Comparison of ENCODE assay signal across 2 cellular contexts in genomic region chr4:185830263-185830994, GRCh38.
TF ChIP-seq lines count a peak whose summit lies in the region.

No MANE protein-coding gene starts in this region.

TF ChIP-seq in GM23338, 12 proteins besides CTCF, POLR2A, EP300 and RAD21:
- TF ChIP-seq ZNF462 (CRISPR knock-in tag; IDR thresholded peaks at IDR 0.05), result no peak
- no peak for TF ChIP-seq JUNB (IDR thresholded peaks at IDR 0.05; ENCODE audit: unreplicated experiment)
- TF ChIP-seq EZH2 (IDR thresholded peaks at IDR 0.05; ENCODE audit: low read depth, unreplicated experiment), result no peak
- TF ChIP-seq EZH2phosphoT487 (IDR thresholded peaks at IDR 0.05; ENCODE audit: unreplicated experiment), result no peak
- no peak for TF ChIP-seq ZNF331 (CRISPR knock-in tag; IDR thresholded peaks at IDR 0.05; ENCODE audit: low read depth)
- no peak for TF ChIP-seq ETS1 (IDR thresholded peaks at IDR 0.05)
- no peak for TF ChIP-seq REST (IDR thresholded peaks at IDR 0.05; ENCODE audit: unreplicated experiment)
- no peak for TF ChIP-seq NANOG (IDR thresholded peaks at IDR 0.05; ENCODE audit: borderline replicate concordance)
- no peak for TF ChIP-seq STAT1 (IDR thresholded peaks at IDR 0.05; ENCODE audit: unreplicated experiment)
- TF ChIP-seq CREB1 (CRISPR knock-in tag; IDR thresholded peaks at IDR 0.05; ENCODE audit: low read depth), result no peak
- TF ChIP-seq POLR2AphosphoS5 (IDR thresholded peaks at IDR 0.05; ENCODE audit: low read depth), result no peak
- no peak for TF ChIP-seq ZNF114 (CRISPR knock-in tag; IDR thresholded peaks at IDR 0.05)
TF ChIP-seq in GM23338: peak in this region for 0.

TF ChIP-seq in HepG2, 621 proteins besides CTCF, POLR2A, EP300 and RAD21 (continued from another document):
- TF ChIP-seq ZFP91 (CRISPR knock-in tag; IDR thresholded peaks at IDR 0.05; ENCODE audit: borderline replicate concordance) (no peak), FOXJ3 (CRISPR knock-in tag; IDR thresholded peaks at IDR 0.05; ENCODE audit: borderline replicate concordance) (peak; percentile 23; the same call in 1 of the 2 replicates), ZBTB7B (CRISPR knock-in tag; IDR thresholded peaks at IDR 0.05) (no peak), HNF1A (IDR thresholded peaks at IDR 0.05; ENCODE audit: low read depth) (peak; percentile 56; the same call in 1 of the 2 replicates), HNF1A (CRISPR knock-in tag; IDR thresholded peaks at IDR 0.05; ENCODE audit: borderline replicate concordance) (peak; percentile 59; the same call in 1 of the 2 replicates), ZBTB37 (CRISPR knock-in tag; IDR thresholded peaks at IDR 0.05) (0 out of 2 replicates have a peak, but pooled peaks have one; percentile 33), ZNF503 (CRISPR knock-in tag; IDR thresholded peaks at IDR 0.05) (0 out of 2 replicates have a peak, but pooled peaks have one; percentile 24), ZNF740 (CRISPR knock-in tag; IDR thresholded peaks at IDR 0.05) (no peak), SSRP1 (CRISPR knock-in tag; IDR thresholded peaks at IDR 0.05) (no peak), ZBTB34 (CRISPR knock-in tag; IDR thresholded peaks at IDR 0.05) (0 out of 2 replicates have a peak, but pooled peaks have one; percentile 35), TCF7 (IDR thresholded peaks at IDR 0.05; ENCODE audit: low read depth) (0 out of 2 replicates have a peak, but pooled peaks have one; percentile 13), PAXIP1 (CRISPR knock-in tag; conservative IDR thresholded peaks at IDR 0.05) (peak; percentile 22; the same call in 1 of the 2 replicates), NR2F6 (IDR thresholded peaks at IDR 0.05) (peak; percentile 12; the same call in 1 of the 2 replicates), NR2F6 (CRISPR knock-in tag; IDR thresholded peaks at IDR 0.05) (no peak), FOXP4 (CRISPR knock-in tag; IDR thresholded peaks at IDR 0.05) (0 out of 2 replicates have a peak, but pooled peaks have one; percentile 20), ZNF549 (CRISPR knock-in tag; IDR thresholded peaks at IDR 0.05) (no peak), SNAPC2 (CRISPR knock-in tag; IDR thresholded peaks at IDR 0.05) (no peak), ZBTB43 (CRISPR knock-in tag; conservative IDR thresholded peaks at IDR 0.05) (no peak), ZNF790 (CRISPR knock-in tag; IDR thresholded peaks at IDR 0.05; ENCODE audit: borderline replicate concordance) (no peak), SOX13 (IDR thresholded peaks at IDR 0.05) (no peak), SOX13 (CRISPR knock-in tag; conservative IDR thresholded peaks at IDR 0.05 in 1 of 2, IDR thresholded peaks at IDR 0.05 in 1 of 2) (peak in 1 of 2 experiments; percentile 31; a peak in 2 of 4 replicates), HNF4A (CRISPR knock-in tag; IDR thresholded peaks at IDR 0.05) (0 out of 2 replicates have a peak, but pooled peaks have one; percentile 5)
